Comparison of ENCODE assay signal across 1 cellular context in genomic region chr6:157539900-157540752, GRCh38.
TF ChIP-seq lines count a peak whose summit lies in the region.

No MANE protein-coding gene starts in this region.

TF ChIP-seq in HepG2, 621 proteins besides CTCF, POLR2A, EP300 and RAD21 (continued from another document and continues in another):
- TF ChIP-seq ZBTB10 (CRISPR knock-in tag; IDR thresholded peaks at IDR 0.05; ENCODE audit: borderline replicate concordance): no peak
- peak; percentile 93 for TF ChIP-seq POGZ (CRISPR knock-in tag; IDR thresholded peaks at IDR 0.05)
- peak; percentile 92 for TF ChIP-seq ZNF331 (CRISPR knock-in tag; IDR thresholded peaks at IDR 0.05)
- no peak for TF ChIP-seq HNRNPH1 (optimal IDR thresholded peaks at IDR 0.05; ENCODE audit: low read depth, low read length)
- TF ChIP-seq ZNF329 (CRISPR knock-in tag; IDR thresholded peaks at IDR 0.05; ENCODE audit: low read depth): 0 out of 2 replicates have a peak, but pooled peaks have one; percentile 40
- no peak for TF ChIP-seq RBM22 (optimal IDR thresholded peaks at IDR 0.05; ENCODE audit: low read length)
- TF ChIP-seq IRX3 (CRISPR knock-in tag; IDR thresholded peaks at IDR 0.05; ENCODE audit: borderline replicate concordance, low read depth): no peak
- peak; percentile 93 for TF ChIP-seq MED1 (CRISPR knock-in tag; IDR thresholded peaks at IDR 0.05)
- no peak for TF ChIP-seq SATB2 (CRISPR knock-in tag; IDR thresholded peaks at IDR 0.05)
- TF ChIP-seq HNF1A (IDR thresholded peaks at IDR 0.05; ENCODE audit: low read depth): no peak; the same call in 1 of the 2 replicates
- TF ChIP-seq HNF1A (CRISPR knock-in tag; IDR thresholded peaks at IDR 0.05; ENCODE audit: borderline replicate concordance): peak; percentile 79; the same call in 1 of the 2 replicates
- TF ChIP-seq ZNF280D (CRISPR knock-in tag; IDR thresholded peaks at IDR 0.05): peak; percentile 97
- TF ChIP-seq ZNF879 (CRISPR knock-in tag; IDR thresholded peaks at IDR 0.05): no peak
- no peak; the same call in 1 of the 2 replicates for TF ChIP-seq ZNF343 (CRISPR knock-in tag; IDR thresholded peaks at IDR 0.05)
- TF ChIP-seq ZNF512B (CRISPR knock-in tag; IDR thresholded peaks at IDR 0.05; ENCODE audit: borderline replicate concordance): peak; percentile 93; the same call in 1 of the 2 replicates
- TF ChIP-seq ZNF556 (CRISPR knock-in tag; IDR thresholded peaks at IDR 0.05; ENCODE audit: borderline replicate concordance): peak; percentile 94
- no peak for TF ChIP-seq ZNF660 (CRISPR knock-in tag; IDR thresholded peaks at IDR 0.05; ENCODE audit: borderline replicate concordance, low read depth)
- no peak for TF ChIP-seq ZNF180 (CRISPR knock-in tag; IDR thresholded peaks at IDR 0.05; ENCODE audit: borderline replicate concordance, low read depth)
- no peak for TF ChIP-seq AKNA (CRISPR knock-in tag; IDR thresholded peaks at IDR 0.05; ENCODE audit: borderline replicate concordance)
- no peak for TF ChIP-seq ZNF615 (CRISPR knock-in tag; IDR thresholded peaks at IDR 0.05; ENCODE audit: borderline replicate concordance)
- TF ChIP-seq ZNF709 (CRISPR knock-in tag; IDR thresholded peaks at IDR 0.05): 0 out of 2 replicates have a peak, but pooled peaks have one; percentile 63
- TF ChIP-seq NFYB (CRISPR knock-in tag; IDR thresholded peaks at IDR 0.05): no peak; the same call in 1 of the 2 replicates
- peak; percentile 74 for TF ChIP-seq THRA (CRISPR knock-in tag; IDR thresholded peaks at IDR 0.05; ENCODE audit: borderline replicate concordance)
- peak; percentile 87; the same call in 1 of the 2 replicates for TF ChIP-seq HMGXB3 (CRISPR knock-in tag; IDR thresholded peaks at IDR 0.05; ENCODE audit: borderline replicate concordance)
- TF ChIP-seq POLR2AphosphoS2 (IDR thresholded peaks at IDR 0.05; ENCODE audit: low read depth, low read length): no peak
